ENCODE assay signal across 14 cellular contexts in the genomic region with DNA sequence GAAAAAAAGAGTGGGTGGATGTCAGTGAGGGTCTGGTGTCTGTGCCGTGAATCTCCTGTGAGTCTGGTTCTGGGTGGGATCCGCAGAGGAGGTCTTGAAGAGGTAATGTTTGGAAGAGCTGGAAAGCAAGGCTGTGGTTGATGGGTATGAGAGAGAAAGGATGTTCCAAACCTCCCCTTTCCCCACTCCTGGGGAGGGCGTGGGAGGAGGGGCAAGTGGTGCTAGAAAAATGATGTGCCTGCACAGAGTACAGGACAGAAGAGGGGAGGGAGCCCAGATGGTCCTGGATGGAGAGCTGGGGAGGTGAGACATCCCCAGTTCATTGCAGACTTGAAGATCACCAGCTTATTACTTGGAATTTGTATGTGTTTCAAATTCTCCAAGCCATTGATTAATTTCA. TPM values are rescaled to one million over a fixed set of nuclear protein-coding genes. Genes with fewer than 3 reads are reported as not detected.
A peak's percentile ranks its signal among the peaks of the same experiment; 100 is the strongest.
DNase-seq lines count a peak whose midpoint lies in the region; ATAC-seq and TF ChIP-seq lines count a peak whose summit lies in the region.
"Had no signal": no experiment of that assay in that cellular context is flagged by ENCODE, and none has a peak within 500 bp of the region (broad histone marks: within the 10 kb centered on the region; RNA-seq: fewer than 3 reads in every experiment).

No MANE protein-coding gene starts in this region.

- no peak for ATAC-seq in activated T-cell treated with anti-CD3 and anti-CD28 coated beads, Interleukin-2, amount 50 U/mL, for 4 hours
- ATAC-seq in T-cell (replicated peaks in 1 of 4) (no peak), GM19455 (IDR thresholded peaks at IDR 0.05; ENCODE audit: unreplicated experiment) (no peak), HG03460 (IDR thresholded peaks at IDR 0.05; ENCODE audit: unreplicated experiment) (no peak)
- ATAC-seq in stimulated activated memory B cell treated with anti-CD40 and anti-IgM and Interleukin-4, amounts not matched to agents 10 μg/mL and 1 μg/mL and 100 μg/mL, for 72 hours: no peak
- ATAC-seq: gastrocnemius medialis had no signal

- peaks cover 50% of the 10 kb centered on the region for H3K4me1 Mint-ChIP-seq in activated T-cell treated with anti-CD3 and anti-CD28 coated beads, Interleukin-2, amount 50 U/mL, for 4 hours (ENCODE audit: low read depth)
- H3K4me1 Mint-ChIP-seq in T-cell: peaks cover 51 to 72% (median 58%) of the 10 kb centered on the region in 3 donors
- H3K4me1 Mint-ChIP-seq in endothelial cell (ENCODE audit: unreplicated experiment): peaks cover 51% of the 10 kb centered on the region
- peaks cover 76% of the 10 kb centered on the region for H3K4me1 Mint-ChIP-seq in stimulated activated memory B cell treated with anti-CD40 and anti-IgM and Interleukin-4, amounts not matched to agents 10 μg/mL and 1 μg/mL and 100 μg/mL, for 72 hours

- peaks cover 34% of the 10 kb centered on the region for H3K36me3 Mint-ChIP-seq in activated T-cell treated with anti-CD3 and anti-CD28 coated beads, Interleukin-2, amount 50 U/mL, for 4 hours (ENCODE audit: insufficient read depth)
- H3K36me3 Mint-ChIP-seq in T-cell (peaks cover 32% of the 10 kb centered on the region), endothelial cell (ENCODE audit: low read depth, unreplicated experiment) (peaks cover 28% of the 10 kb centered on the region)
- H3K36me3 Mint-ChIP-seq in stimulated activated memory B cell treated with anti-CD40 and anti-IgM and Interleukin-4, amounts not matched to agents 10 μg/mL and 1 μg/mL and 100 μg/mL, for 72 hours: peaks cover 60% of the 10 kb centered on the region

- CTCF ChIA-PET in T-cell (lab: Charles Lee): interaction anchor here in 1 of 2 donors (0.6 kb wide), 1 partner anchor 34 kb away, joined by 3 read pairs; no protein-coding TSS in a partner anchor

- TF ChIP-seq CTCF in endothelial cell (IDR thresholded peaks at IDR 0.05; ENCODE audit: unreplicated experiment): no peak

- H3K9me3 Mint-ChIP-seq in activated T-cell treated with anti-CD3 and anti-CD28 coated beads, Interleukin-2, amount 50 U/mL, for 4 hours: no peaks in the 10 kb centered on the region
- H3K9me3 Mint-ChIP-seq in T-cell (no peaks in the 10 kb centered on the region), endothelial cell (ENCODE audit: unreplicated experiment) (no peaks in the 10 kb centered on the region)
- H3K9me3 Mint-ChIP-seq in stimulated activated memory B cell treated with anti-CD40 and anti-IgM and Interleukin-4, amounts not matched to agents 10 μg/mL and 1 μg/mL and 100 μg/mL, for 72 hours: no peaks in the 10 kb centered on the region

- no peak for DNase-seq in activated T-cell treated with anti-CD3 and anti-CD28 coated beads, Interleukin-2, amount 50 U/mL, for 4 hours
- DNase-seq in activated T-cell treated with anti-CD3 and anti-CD28 coated beads, Interleukin-2, amount 50 U/mL, for 48 hours: no peak
- no peak for DNase-seq in T-cell
- DNase-seq in endothelial cell (ENCODE audit: low spot score): no peak
- DNase-seq in RKO (ENCODE audit: low spot score): no peak
- DNase-seq: activated CD4-positive, alpha-beta T cell treated with anti-CD3 and anti-CD28 coated beads, Interleukin-2, amount 50 U/mL, for 1 hour; amygdala; gastrocnemius medialis; KBM-7; NCI-H187 treated with DMSO at 0.1 percent for 48 hours had no signal

- H3K27ac Mint-ChIP-seq in T-cell: peak overlapping the region; percentile 82 to 87
- peak overlapping the region; percentile 38 for H3K27ac Mint-ChIP-seq in endothelial cell (ENCODE audit: unreplicated experiment)
- peak overlapping the region; percentile 97 for H3K27ac Mint-ChIP-seq in stimulated activated memory B cell treated with anti-CD40 and anti-IgM and Interleukin-4, amounts not matched to agents 10 μg/mL and 1 μg/mL and 100 μg/mL, for 72 hours

- peak overlapping the region; percentile 75 for H3K4me3 Mint-ChIP-seq in activated T-cell treated with anti-CD3 and anti-CD28 coated beads, Interleukin-2, amount 50 U/mL, for 4 hours
- H3K4me3 Mint-ChIP-seq in T-cell (peak overlapping the region; percentile 64 to 86 (median 72)), endothelial cell (ENCODE audit: unreplicated experiment) (peak overlapping the region; percentile 1)
- peak overlapping the region; percentile 97 for H3K4me3 Mint-ChIP-seq in stimulated activated memory B cell treated with anti-CD40 and anti-IgM and Interleukin-4, amounts not matched to agents 10 μg/mL and 1 μg/mL and 100 μg/mL, for 72 hours

- no peaks in the 10 kb centered on the region for H3K27me3 Mint-ChIP-seq in activated T-cell treated with anti-CD3 and anti-CD28 coated beads, Interleukin-2, amount 50 U/mL, for 4 hours (ENCODE audit: low read depth)
- H3K27me3 Mint-ChIP-seq in T-cell (no peaks in the 10 kb centered on the region), endothelial cell (ENCODE audit: unreplicated experiment) (peaks cover 6% of the 10 kb centered on the region)
- no peaks in the 10 kb centered on the region for H3K27me3 Mint-ChIP-seq in stimulated activated memory B cell treated with anti-CD40 and anti-IgM and Interleukin-4, amounts not matched to agents 10 μg/mL and 1 μg/mL and 100 μg/mL, for 72 hours

- POLR2A ChIA-PET in T-cell (lab: Charles Lee): no interaction called here

RNA-seq across cellular contexts. Expression of a gene that starts 3.1 kb away (rescaled TPM):
- total RNA-seq in activated T-cell treated with anti-CD3 and anti-CD28 coated beads, Interleukin-2, amount 50 U/mL, for 4 hours: 10 to 100 TPM; 41.9 to 46.6 (median 42.4) TPM
- total RNA-seq in T-cell: 10 to 100 TPM; 51.2 to 86.2 (median 79.4) TPM
- total RNA-seq in endothelial cell (ENCODE audit: unreplicated experiment): 106 TPM

RNA-seq across cellular contexts. Expression of a gene that starts 16.6 kb away (rescaled TPM):
- total RNA-seq in activated T-cell treated with anti-CD3 and anti-CD28 coated beads, Interleukin-2, amount 50 U/mL, for 4 hours: not detected
- under 1 TPM in 1 of 5 donors, not detected in 4; 0.53 TPM for total RNA-seq in T-cell
- not detected for total RNA-seq in endothelial cell (ENCODE audit: unreplicated experiment)
- total RNA-seq: gastrocnemius medialis, kidney epithelial cell had no signal

RNA-seq across cellular contexts. Expression of a gene that starts 28.1 kb away (rescaled TPM):
- under 1 TPM; 0.20 to 0.71 (median 0.69) TPM for total RNA-seq in activated T-cell treated with anti-CD3 and anti-CD28 coated beads, Interleukin-2, amount 50 U/mL, for 4 hours
- 1 to 10 TPM in 4 of 5 donors, under 1 TPM in 1; 0.93 to 3.4 (median 1.3) TPM for total RNA-seq in T-cell
- total RNA-seq in endothelial cell (ENCODE audit: unreplicated experiment): 0.59 TPM
- total RNA-seq: kidney epithelial cell had no signal

RNA-seq across cellular contexts. Expression of a gene that starts 46.6 kb away (rescaled TPM):
- 10 to 100 TPM in 2 of 3 donors, 1 to 10 TPM in 1; 4.2 to 13.2 (median 10.9) TPM for total RNA-seq in activated T-cell treated with anti-CD3 and anti-CD28 coated beads, Interleukin-2, amount 50 U/mL, for 4 hours
- 10 to 100 TPM; 20.5 to 30.5 (median 27.4) TPM for total RNA-seq in T-cell
- 26.1 TPM for total RNA-seq in endothelial cell (ENCODE audit: unreplicated experiment)

RNA-seq across cellular contexts. Expression of a gene that starts 52.0 kb away (rescaled TPM):
- total RNA-seq in activated T-cell treated with anti-CD3 and anti-CD28 coated beads, Interleukin-2, amount 50 U/mL, for 4 hours: 10 to 100 TPM; 32.8 to 37.0 (median 32.9) TPM
- total RNA-seq in T-cell (10 to 100 TPM; 27.8 to 35.1 (median 33.3) TPM), endothelial cell (ENCODE audit: unreplicated experiment) (58.0 TPM)

Comparison
In these comparisons a context has a peak if more than half of its experiments do, and no peak if none do; other contexts are left out.
1. H3K4me3 Mint-ChIP-seq: peak in every context shown above with its lines; median percentile 97 in stimulated activated memory B cell treated with anti-CD40 and anti-IgM and Interleukin-4, amounts not matched to agents 10 μg/mL and 1 μg/mL and 100 μg/mL, for 72 hours; 75 in activated T-cell treated with anti-CD3 and anti-CD28 coated beads, Interleukin-2, amount 50 U/mL, for 4 hours; 72 in T-cell; 1 in endothelial cell.
2. H3K27ac Mint-ChIP-seq: peak in every context shown above with its lines; median percentile 97 in stimulated activated memory B cell treated with anti-CD40 and anti-IgM and Interleukin-4, amounts not matched to agents 10 μg/mL and 1 μg/mL and 100 μg/mL, for 72 hours; 84 in T-cell; 38 in endothelial cell.